4 cellular contexts compared by ENCODE assay signal in genomic region chr5:3335301-3335700, GRCh38.
"Had no signal": no experiment of that assay in that cellular context is flagged by ENCODE, and none has a peak within 500 bp of the region (broad histone marks: within the 10 kb centered on the region; RNA-seq: fewer than 3 reads in every experiment).

No MANE protein-coding gene starts in this region.

- H3K4me1 Mint-ChIP-seq: GM23338, H9 had no signal

- H2AFZ ChIP-seq: GM23338 had no signal

- DNase-seq: H9, HCEC 1CT had no signal

- H3K27ac ChIP-seq: HL-60 had no signal

- H3K27ac Mint-ChIP-seq: GM23338, H9 had no signal

- H3K9me3 Mint-ChIP-seq: GM23338, H9 had no signal

- H3K4me2 ChIP-seq: GM23338 had no signal

- H3K4me3 ChIP-seq: GM23338 had no signal

- H3K4me3 Mint-ChIP-seq: GM23338, H9 had no signal
